21 cellular contexts compared by ENCODE assay signal in the genomic region with DNA sequence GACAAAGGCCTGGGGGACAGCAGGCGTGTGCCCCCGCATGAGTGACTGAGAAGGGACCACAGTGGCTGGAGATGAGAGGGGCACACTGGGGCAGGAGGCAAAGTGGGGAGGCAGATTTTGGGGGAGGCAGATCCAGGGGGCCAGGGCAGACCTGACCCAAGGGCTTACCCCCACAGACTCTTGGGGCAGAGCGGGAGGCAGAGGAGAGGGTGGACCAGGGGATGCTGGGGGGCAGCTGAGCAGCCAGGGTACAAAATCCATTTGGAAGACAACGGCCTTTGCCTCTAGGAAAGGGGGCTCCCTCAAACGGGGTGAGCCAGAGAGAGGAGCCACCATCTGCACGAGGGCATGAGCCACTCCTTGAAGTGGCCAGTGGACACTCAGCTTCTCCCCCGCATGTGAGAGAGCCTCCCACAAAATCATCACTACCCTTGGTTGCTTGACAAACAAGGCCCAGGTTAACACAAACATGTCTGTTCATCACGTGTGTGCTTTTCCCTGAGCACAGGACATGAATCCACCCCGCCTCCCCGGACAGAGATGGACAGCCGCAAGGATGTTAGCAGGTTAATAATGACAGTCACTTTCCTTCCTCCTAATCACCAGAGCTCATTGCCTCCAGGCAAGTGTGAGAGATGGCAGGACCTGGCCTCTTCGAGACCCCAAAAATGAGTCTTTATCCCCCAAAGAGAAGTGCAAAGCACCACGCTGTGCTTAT.
"Had no signal": no experiment of that assay in that cellular context is flagged by ENCODE, and none has a peak within 500 bp of the region (broad histone marks: within the 10 kb centered on the region; RNA-seq: fewer than 3 reads in every experiment).

No MANE protein-coding gene starts in this region.

- H3K4me3 ChIP-seq: cardiac muscle cell, left ventricle myocardium inferior, suprapubic skin, transverse colon had no signal

- H3K9me3 Mint-ChIP-seq: activated B cell treated with CpG ODN at 0.5 μM for 24 hours; activated naive CD4-positive, alpha-beta T cell treated with anti-CD3 and anti-CD28 coated beads, Interleukin-2, amount 10 ng/mL, durations not matched to agents 7 days and 5 days; dendritic cell treated with granulocyte-macrophage colony-stimulating factor and Interleukin-4, amounts not matched to agents 40 ng/mL and 50 ng/mL, for 4 days; mesothelial cell of epicardium; natural killer cell; stimulated activated effector memory CD8-positive, alpha-beta T cell treated with anti-CD3 and anti-CD28 coated beads, Interleukin-12 subunit alpha, Interleukin-12 subunit beta, amount 100 ng/mL, for 72 hours; stimulated activated naive CD8-positive, alpha-beta T cell treated with anti-CD3 and anti-CD28 coated beads, Interleukin-15, amount 100 ng/mL, for 72 hours; T-helper 1 cell treated with Interleukin-12 subunit alpha and Interleukin-12 subunit beta and Interleukin-4 antibody, amounts not matched to agents 30 μg/mL and 1 μg/mL, for 36 hours had no signal

- H3K4me3 Mint-ChIP-seq: activated B cell treated with CpG ODN at 0.5 μM for 24 hours; activated CD4-positive, alpha-beta T cell treated with anti-CD3 and anti-CD28 coated beads for 36 hours; activated naive CD4-positive, alpha-beta T cell treated with anti-CD3 and anti-CD28 coated beads, Interleukin-2, amount 10 ng/mL, durations not matched to agents 7 days and 5 days; dendritic cell treated with granulocyte-macrophage colony-stimulating factor and Interleukin-4, amounts not matched to agents 40 ng/mL and 50 ng/mL, for 4 days; mesothelial cell of epicardium; natural killer cell; stimulated activated effector memory CD8-positive, alpha-beta T cell treated with anti-CD3 and anti-CD28 coated beads, Interleukin-12 subunit alpha, Interleukin-12 subunit beta, amount 100 ng/mL, for 72 hours; stimulated activated naive CD8-positive, alpha-beta T cell treated with anti-CD3 and anti-CD28 coated beads, Interleukin-15, amount 100 ng/mL, for 72 hours; T-helper 1 cell treated with Interleukin-12 subunit alpha and Interleukin-12 subunit beta and Interleukin-4 antibody, amounts not matched to agents 30 μg/mL and 1 μg/mL, for 36 hours had no signal

- H3K9me3 ChIP-seq: left ventricle myocardium inferior, neutrophil, suprapubic skin, transverse colon had no signal

- H3K27me3 Mint-ChIP-seq: activated CD4-positive, alpha-beta T cell treated with anti-CD3 and anti-CD28 coated beads for 36 hours; activated naive CD4-positive, alpha-beta T cell treated with anti-CD3 and anti-CD28 coated beads, Interleukin-2, amount 10 ng/mL, durations not matched to agents 7 days and 5 days; dendritic cell treated with granulocyte-macrophage colony-stimulating factor and Interleukin-4, amounts not matched to agents 40 ng/mL and 50 ng/mL, for 4 days had no signal

- H3K27ac Mint-ChIP-seq: activated B cell treated with CpG ODN at 0.5 μM for 24 hours; activated CD4-positive, alpha-beta T cell treated with anti-CD3 and anti-CD28 coated beads for 36 hours; activated naive CD4-positive, alpha-beta T cell treated with anti-CD3 and anti-CD28 coated beads, Interleukin-2, amount 10 ng/mL, durations not matched to agents 7 days and 5 days; dendritic cell treated with granulocyte-macrophage colony-stimulating factor and Interleukin-4, amounts not matched to agents 40 ng/mL and 50 ng/mL, for 4 days; mesothelial cell of epicardium; natural killer cell; stimulated activated effector memory CD8-positive, alpha-beta T cell treated with anti-CD3 and anti-CD28 coated beads, Interleukin-12 subunit alpha, Interleukin-12 subunit beta, amount 100 ng/mL, for 72 hours; T-helper 1 cell treated with Interleukin-12 subunit alpha and Interleukin-12 subunit beta and Interleukin-4 antibody, amounts not matched to agents 30 μg/mL and 1 μg/mL, for 36 hours had no signal

- H3K4me1 ChIP-seq: left ventricle myocardium inferior, suprapubic skin, transverse colon had no signal

- H3K4me1 Mint-ChIP-seq: activated B cell treated with CpG ODN at 0.5 μM for 24 hours; activated CD4-positive, alpha-beta T cell treated with anti-CD3 and anti-CD28 coated beads for 36 hours; activated naive CD4-positive, alpha-beta T cell treated with anti-CD3 and anti-CD28 coated beads, Interleukin-2, amount 10 ng/mL, durations not matched to agents 7 days and 5 days; natural killer cell; stimulated activated effector memory CD8-positive, alpha-beta T cell treated with anti-CD3 and anti-CD28 coated beads, Interleukin-12 subunit alpha, Interleukin-12 subunit beta, amount 100 ng/mL, for 72 hours; stimulated activated naive CD8-positive, alpha-beta T cell treated with anti-CD3 and anti-CD28 coated beads, Interleukin-15, amount 100 ng/mL, for 72 hours had no signal

- H3K36me3 ChIP-seq: cardiac muscle cell, left ventricle myocardium inferior, neutrophil, suprapubic skin, transverse colon had no signal

- H3K36me3 Mint-ChIP-seq: activated naive CD4-positive, alpha-beta T cell treated with anti-CD3 and anti-CD28 coated beads, Interleukin-2, amount 10 ng/mL, durations not matched to agents 7 days and 5 days; mesothelial cell of epicardium; natural killer cell; stimulated activated effector memory CD8-positive, alpha-beta T cell treated with anti-CD3 and anti-CD28 coated beads, Interleukin-12 subunit alpha, Interleukin-12 subunit beta, amount 100 ng/mL, for 72 hours had no signal

- H3K27ac ChIP-seq: cardiac muscle cell, left ventricle myocardium inferior, neutrophil, suprapubic skin, transverse colon had no signal

- DNase-seq: activated B cell treated with CpG ODN at 0.5 μM for 24 hours; activated CD4-positive, alpha-beta T cell treated with anti-CD3 and anti-CD28 coated beads for 36 hours; activated CD4-positive, alpha-beta T cell treated with anti-CD3 and anti-CD28 coated beads, Interleukin-2, amount 50 U/mL, for 4 hours; activated naive CD4-positive, alpha-beta T cell treated with anti-CD3 and anti-CD28 coated beads, Interleukin-2, amount 10 ng/mL, durations not matched to agents 7 days and 5 days; activated T-cell treated with anti-CD3 and anti-CD28 coated beads for 4 hours; effector memory CD4-positive, alpha-beta T cell; foreskin melanocyte; kidney glomerular epithelial cell; left ventricle myocardium inferior; natural killer cell; small intestine; stimulated activated CD4-positive, alpha-beta T cell treated with anti-CD3 and anti-CD28 coated beads, Interleukin-2, amount 100 ng/mL, for 24 hours; stimulated activated naive CD8-positive, alpha-beta T cell treated with anti-CD3 and anti-CD28 coated beads, Interleukin-15, amount 100 ng/mL, for 72 hours; transverse colon had no signal

- H3K27me3 ChIP-seq: cardiac muscle cell, neutrophil, transverse colon had no signal
